In genomic region chr1:144550019-144550828, GRCh38 we compare ENCODE assay signal across 9 cellular contexts. TPM values are rescaled to one million over a fixed set of nuclear protein-coding genes. Genes with fewer than 3 reads are reported as not detected.
DNase-seq lines count a peak whose midpoint lies in the region; ATAC-seq and TF ChIP-seq lines count a peak whose summit lies in the region.
"Not testable (repeated sequence)": the region's sequence is repeated elsewhere in the genome, so short reads cannot be mapped to it uniquely, and the experiment has no call there.
"Had no signal": no experiment of that assay in that cellular context is flagged by ENCODE, and none has a peak within 500 bp of the region (broad histone marks: within the 10 kb centered on the region; RNA-seq: fewer than 3 reads in every experiment).

No MANE protein-coding gene starts in this region.

- peaks cover 14% of the 10 kb centered on the region for H3K27me3 ChIP-seq in BLaER1

- not testable (repeated sequence) for H4K20me1 ChIP-seq in BLaER1

- TF ChIP-seq CTCF in HFF-Myc (IDR thresholded peaks at IDR 0.05; ENCODE audit: low read depth, low read length, missing control alignments); endothelial cell (IDR thresholded peaks at IDR 0.05; ENCODE audit: unreplicated experiment); mesothelial cell of epicardium (IDR thresholded peaks at IDR 0.05; ENCODE audit: unreplicated experiment): not testable (repeated sequence)

- peak overlapping the region; percentile 65 for H3K4me3 Mint-ChIP-seq in activated naive CD4-positive, alpha-beta T cell treated with anti-CD3 and anti-CD28 coated beads, Interleukin-2, amount 10 ng/mL, durations not matched to agents 7 days and 5 days
- peak overlapping the region; percentile 51 for H3K4me3 Mint-ChIP-seq in endothelial cell (ENCODE audit: unreplicated experiment)
- H3K4me3 Mint-ChIP-seq in mesothelial cell of epicardium, result peak overlapping the region; percentile 81
- peak overlapping the region; percentile 89 for H3K4me3 Mint-ChIP-seq in stimulated activated memory B cell treated with anti-CD40 and anti-IgM and Interleukin-4, amounts not matched to agents 10 μg/mL and 1 μg/mL and 100 μg/mL, for 72 hours

- H3K27me3 Mint-ChIP-seq in activated naive CD4-positive, alpha-beta T cell treated with anti-CD3 and anti-CD28 coated beads, Interleukin-2, amount 10 ng/mL, durations not matched to agents 7 days and 5 days; endothelial cell (ENCODE audit: unreplicated experiment); mesothelial cell of epicardium (ENCODE audit: low read depth); stimulated activated memory B cell treated with anti-CD40 and anti-IgM and Interleukin-4, amounts not matched to agents 10 μg/mL and 1 μg/mL and 100 μg/mL, for 72 hours: not testable (repeated sequence)

- DNase-seq in HFF-Myc (ENCODE audit: extremely low read depth, low read depth); activated naive CD4-positive, alpha-beta T cell treated with anti-CD3 and anti-CD28 coated beads, Interleukin-2, amount 10 ng/mL, durations not matched to agents 7 days and 5 days; endothelial cell (ENCODE audit: low spot score); mesothelial cell of epicardium (ENCODE audit: low spot score in 2 of 2, unreplicated experiment in 2 of 2): not testable (repeated sequence)
- peak; percentile 35 for DNase-seq in NCI-H2227 treated with DMSO at 0.1 percent for 48 hours (lab: John Stamatoyannopoulos, UW)
- peak; percentile 32 for DNase-seq in SKM-1 (lab: John Stamatoyannopoulos, UW; ENCODE audit: unreplicated experiment)

- H3K4me3 ChIP-seq in BLaER1, result not testable (repeated sequence)
- 0 out of 2 replicates have a peak overlapping the region, but pooled peaks have one; percentile 38 for H3K4me3 ChIP-seq in HFF-Myc (replicated peaks; ENCODE audit: low read depth, low read length)

- H3K4me1 ChIP-seq in BLaER1, result not testable (repeated sequence)

- not testable (repeated sequence) for H3K9me3 Mint-ChIP-seq in activated naive CD4-positive, alpha-beta T cell treated with anti-CD3 and anti-CD28 coated beads, Interleukin-2, amount 10 ng/mL, durations not matched to agents 7 days and 5 days; endothelial cell (ENCODE audit: unreplicated experiment); mesothelial cell of epicardium; stimulated activated memory B cell treated with anti-CD40 and anti-IgM and Interleukin-4, amounts not matched to agents 10 μg/mL and 1 μg/mL and 100 μg/mL, for 72 hours

- not testable (repeated sequence) for ATAC-seq in stimulated activated memory B cell treated with anti-CD40 and anti-IgM and Interleukin-4, amounts not matched to agents 10 μg/mL and 1 μg/mL and 100 μg/mL, for 72 hours

- not testable (repeated sequence) for H3K27ac ChIP-seq in BLaER1

- H3K9me3 ChIP-seq in BLaER1, result not testable (repeated sequence)

- not testable (repeated sequence) for H3K36me3 Mint-ChIP-seq in activated naive CD4-positive, alpha-beta T cell treated with anti-CD3 and anti-CD28 coated beads, Interleukin-2, amount 10 ng/mL, durations not matched to agents 7 days and 5 days; endothelial cell (ENCODE audit: low read depth, unreplicated experiment); mesothelial cell of epicardium; stimulated activated memory B cell treated with anti-CD40 and anti-IgM and Interleukin-4, amounts not matched to agents 10 μg/mL and 1 μg/mL and 100 μg/mL, for 72 hours

- H3K36me3 ChIP-seq in BLaER1, result not testable (repeated sequence)

- peak overlapping the region; percentile 95 for H3K27ac Mint-ChIP-seq in activated naive CD4-positive, alpha-beta T cell treated with anti-CD3 and anti-CD28 coated beads, Interleukin-2, amount 10 ng/mL, durations not matched to agents 7 days and 5 days
- H3K27ac Mint-ChIP-seq in endothelial cell (ENCODE audit: unreplicated experiment) (peak overlapping the region; percentile 99), mesothelial cell of epicardium (peak overlapping the region; percentile 100)
- peak overlapping the region; percentile 98 for H3K27ac Mint-ChIP-seq in stimulated activated memory B cell treated with anti-CD40 and anti-IgM and Interleukin-4, amounts not matched to agents 10 μg/mL and 1 μg/mL and 100 μg/mL, for 72 hours

- peak overlapping the region; percentile 81 for H3K4me2 ChIP-seq in BLaER1

- H3K9ac ChIP-seq in BLaER1, result not testable (repeated sequence)

- peaks cover 39% of the 10 kb centered on the region for H3K4me1 Mint-ChIP-seq in activated naive CD4-positive, alpha-beta T cell treated with anti-CD3 and anti-CD28 coated beads, Interleukin-2, amount 10 ng/mL, durations not matched to agents 7 days and 5 days
- H3K4me1 Mint-ChIP-seq in endothelial cell (ENCODE audit: unreplicated experiment), result peaks cover 18% of the 10 kb centered on the region
- H3K4me1 Mint-ChIP-seq in mesothelial cell of epicardium, result peaks cover 26% of the 10 kb centered on the region
- H3K4me1 Mint-ChIP-seq in stimulated activated memory B cell treated with anti-CD40 and anti-IgM and Interleukin-4, amounts not matched to agents 10 μg/mL and 1 μg/mL and 100 μg/mL, for 72 hours, result peaks cover 20% of the 10 kb centered on the region

- CTCF ChIA-PET in activated naive CD4-positive, alpha-beta T cell treated with anti-CD3 and anti-CD28 coated beads, Interleukin-2, amount 10 ng/mL, durations not matched to agents 7 days and 5 days (lab: Charles Lee), result not testable (repeated sequence)

RNA-seq across cellular contexts. Expression of gene PPIAL4F, which starts 42.5 kb away (rescaled TPM):
- not detected for total RNA-seq in endothelial cell (ENCODE audit: unreplicated experiment)
- total RNA-seq in mesothelial cell of epicardium, result not detected in 3 replicates
- total RNA-seq: suprapubic skin had no signal
